ENCODE assay signal across 37 cellular contexts in the genomic region with DNA sequence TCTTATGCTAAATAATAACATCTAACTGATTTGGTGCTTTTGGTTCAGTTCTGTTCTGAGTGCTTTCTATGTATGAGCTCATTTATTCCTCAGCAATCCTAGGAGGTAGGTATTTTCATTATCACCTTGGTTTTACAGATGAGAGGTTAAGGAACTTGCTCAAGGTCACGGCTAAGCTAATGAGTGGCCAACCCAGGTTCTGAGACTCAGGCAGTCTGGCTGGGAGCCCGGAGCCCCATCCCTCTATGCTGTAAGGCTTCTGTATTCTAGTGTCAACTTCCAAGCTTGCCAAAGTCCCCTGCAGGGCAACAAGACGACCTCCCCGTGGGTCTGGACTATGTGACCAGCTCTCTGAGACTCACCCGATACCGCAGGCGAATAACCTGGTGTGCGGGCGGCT.
"Had no signal": no experiment of that assay in that cellular context is flagged by ENCODE, and none has a peak within 500 bp of the region (broad histone marks: within the 10 kb centered on the region; RNA-seq: fewer than 3 reads in every experiment).

No MANE protein-coding gene starts in this region.

- H3K27me3 Mint-ChIP-seq: activated B cell treated with CpG ODN at 0.5 μM for 24 hours; activated CD4-positive, alpha-beta memory T cell treated with anti-CD3 and anti-CD28 coated beads for 36 hours had no signal

- H3K9me3 Mint-ChIP-seq: activated B cell treated with CpG ODN at 0.5 μM for 24 hours; activated CD4-positive, alpha-beta memory T cell treated with anti-CD3 and anti-CD28 coated beads for 36 hours; activated naive CD4-positive, alpha-beta T cell treated with anti-CD3 and anti-CD28 coated beads for 36 hours; activated naive CD4-positive, alpha-beta T cell treated with anti-CD3 and anti-CD28 coated beads, Interleukin-2, amount 50 U/mL, for 72 hours; activated T-cell treated with anti-CD3 and anti-CD28 coated beads, Interleukin-2, amount 50 U/mL, for 4 hours; activated T-helper 1 cell treated with anti-CD3 and anti-CD28 coated beads, Interleukin-12 subunit alpha, Interleukin-12 subunit beta, Interleukin-2, Interleukin-4 antibody, amounts not matched to agents 30 ng/mL and 10 ng/mL and 1 ng/mL, durations not matched to agents 14 hours and 24 hours and 36 hours had no signal

- H3K9ac ChIP-seq: KMS-11 had no signal

- H3K9me3 ChIP-seq: adrenal gland, body of pancreas, breast epithelium, Peyer's patch had no signal

- H3K4me1 Mint-ChIP-seq: activated B cell treated with CpG ODN at 0.5 μM for 24 hours had no signal

- FAIRE-seq: astrocyte had no signal

- DNase-seq: activated B cell treated with CpG ODN at 0.5 μM for 24 hours; activated CD4-positive, alpha-beta memory T cell treated with anti-CD3 and anti-CD28 coated beads for 36 hours; activated CD4-positive, alpha-beta T cell treated with anti-CD3 and anti-CD28 coated beads for 4 hours; activated CD4-positive, alpha-beta T cell treated with anti-CD3 and anti-CD28 coated beads, Interleukin-2, amount 50 U/mL, for 1 hour; activated CD4-positive, CD25-positive, alpha-beta regulatory T cell treated with anti-CD3 and anti-CD28 coated beads, Interleukin-2, amount 50 U/mL, for 72 hours; activated CD8-positive, alpha-beta memory T cell treated with anti-CD3 and anti-CD28 coated beads, Interleukin-2, amount 50 U/mL, for 4 hours; activated gamma-delta T cell treated with Interleukin-2 at 50 U/mL for 16 hours; activated naive CD4-positive, alpha-beta T cell treated with anti-CD3 and anti-CD28 coated beads for 36 hours; activated T-cell treated with anti-CD3 and anti-CD28 coated beads for 4 hours; activated T-cell treated with anti-CD3 and anti-CD28 coated beads, Interleukin-2, amount 50 U/mL, for 4 hours; adrenal gland; body of pancreas; MM.1S; MV-4-11; NCI-H1092; NCI-H1436 treated with DMSO at 0.1 percent for 48 hours; NCI-H1694 treated with DMSO at 0.1 percent for 48 hours; NCI-H2029; NCI-H2171; NCI-H510A; NCI-H526; NCI-H748 treated with DMSO at 0.1 percent for 48 hours; NK-92 treated with Interleukin-12 subunit alpha and Interleukin-12 subunit beta, amount 100 ng/mL, for 24 hours; PC-3; Peyer's patch; RPMI8226; SIG-M5; SW 1271; T-helper 1 cell; T-helper 2 cell; T-helper 9 cell had no signal

- H3K27me3 ChIP-seq: adrenal gland, body of pancreas, breast epithelium, Peyer's patch had no signal

- H3K27ac ChIP-seq: adrenal gland, body of pancreas, KMS-11, Peyer's patch, VCaP had no signal

- H3K4me1 ChIP-seq: adrenal gland, body of pancreas, breast epithelium, Peyer's patch had no signal

- H3K4me3 Mint-ChIP-seq: activated B cell treated with CpG ODN at 0.5 μM for 24 hours; activated CD4-positive, alpha-beta memory T cell treated with anti-CD3 and anti-CD28 coated beads for 36 hours; activated naive CD4-positive, alpha-beta T cell treated with anti-CD3 and anti-CD28 coated beads for 36 hours; activated T-cell treated with anti-CD3 and anti-CD28 coated beads, Interleukin-2, amount 50 U/mL, for 4 hours; activated T-helper 1 cell treated with anti-CD3 and anti-CD28 coated beads, Interleukin-12 subunit alpha, Interleukin-12 subunit beta, Interleukin-2, Interleukin-4 antibody, amounts not matched to agents 30 ng/mL and 10 ng/mL and 1 ng/mL, durations not matched to agents 14 hours and 24 hours and 36 hours had no signal

- H3K4me3 ChIP-seq: adrenal gland, body of pancreas, breast epithelium, Peyer's patch had no signal

- H3K27ac Mint-ChIP-seq: activated B cell treated with CpG ODN at 0.5 μM for 24 hours; activated CD4-positive, alpha-beta memory T cell treated with anti-CD3 and anti-CD28 coated beads for 36 hours; activated naive CD4-positive, alpha-beta T cell treated with anti-CD3 and anti-CD28 coated beads for 36 hours; activated naive CD4-positive, alpha-beta T cell treated with anti-CD3 and anti-CD28 coated beads, Interleukin-2, amount 50 U/mL, for 72 hours; activated T-helper 1 cell treated with anti-CD3 and anti-CD28 coated beads, Interleukin-12 subunit alpha, Interleukin-12 subunit beta, Interleukin-2, Interleukin-4 antibody, amounts not matched to agents 30 ng/mL and 10 ng/mL and 1 ng/mL, durations not matched to agents 14 hours and 24 hours and 36 hours had no signal
